12 cellular contexts compared by ENCODE assay signal in genomic region chr3:100403956-100404548, GRCh38. TPM values are rescaled to one million over a fixed set of nuclear protein-coding genes. Genes with fewer than 3 reads are reported as not detected.
DNase-seq lines count a peak whose midpoint lies in the region; ATAC-seq and TF ChIP-seq lines count a peak whose summit lies in the region.
"Had no signal": no experiment of that assay in that cellular context is flagged by ENCODE, and none has a peak within 500 bp of the region (broad histone marks: within the 10 kb centered on the region; RNA-seq: fewer than 3 reads in every experiment).

No MANE protein-coding gene starts in this region.

- no peaks in the 10 kb centered on the region for H3K36me3 ChIP-seq in ectodermal cell (ENCODE audit: control insufficient read depth, insufficient read depth, low read length)

- 100% methylated on average over 1 of the region's 1 CpG for WGBS in ectodermal cell, 2 experiments

- DNase-seq in GM12864 (ENCODE audit: low read depth) (no peak), M059J (ENCODE audit: low read depth) (peak; percentile 9), neural crest cell (ENCODE audit: low read depth, low spot score) (no peak), DMS153 treated with DMSO at 0.1 percent for 48 hours (lab: John Stamatoyannopoulos, UW; ENCODE audit: unreplicated experiment) (no peak), DMS114 treated with DMSO at 0.1 percent for 48 hours (lab: John Stamatoyannopoulos, UW; ENCODE audit: unreplicated experiment) (no peak), cerebellar cortex (ENCODE audit: low spot score) (no peak)
- DNase-seq: EL, NCI-H524 treated with DMSO at 0.1 percent for 48 hours, T-cell had no signal

- H3K27me3 ChIP-seq in ectodermal cell (ENCODE audit: control insufficient read depth, insufficient read depth, low read length, poor library complexity, severe bottlenecking): no peaks in the 10 kb centered on the region
- H3K27me3 ChIP-seq: body of pancreas had no signal

- H3K9me3 Mint-ChIP-seq in neural crest cell: peaks cover 4% of the 10 kb centered on the region

- TF ChIP-seq CTCF in GM12864 (IDR thresholded peaks at IDR 0.05; ENCODE audit: low read depth, low read length, missing control alignments): no peak
- no peak for TF ChIP-seq CTCF in neural crest cell (conservative IDR thresholded peaks at IDR 0.05)

- H3K27ac ChIP-seq in ectodermal cell (ENCODE audit: insufficient read depth, low read depth, low read length, poor library complexity, severe bottlenecking): no peak overlapping the region
- H3K27ac ChIP-seq: body of pancreas had no signal

- no peaks in the 10 kb centered on the region for H3K27me3 Mint-ChIP-seq in neural crest cell (ENCODE audit: low read depth)
- H3K27me3 Mint-ChIP-seq: T-cell had no signal

- no peak for ATAC-seq in HG03342 (IDR thresholded peaks at IDR 0.05; ENCODE audit: unreplicated experiment)
- ATAC-seq: body of pancreas, T-cell had no signal

- H3K4me1 ChIP-seq in ectodermal cell (ENCODE audit: control insufficient read depth, insufficient read depth, low read length): peaks cover 12% of the 10 kb centered on the region

- no peak overlapping the region for H3K27ac Mint-ChIP-seq in neural crest cell (ENCODE audit: unreplicated experiment)
- H3K27ac Mint-ChIP-seq: T-cell had no signal

- peak overlapping the region; percentile 99; the same call in 1 of the 2 replicates for H3K4me3 ChIP-seq in GM12864 (ENCODE audit: low read depth, low read length)
- peak overlapping the region; percentile 87 for H3K4me3 ChIP-seq in ectodermal cell (ENCODE audit: insufficient read depth, low read depth, low read length)

- H3K4me3 Mint-ChIP-seq in neural crest cell: peak overlapping the region; percentile 96

- peaks cover 20% of the 10 kb centered on the region for H3K36me3 Mint-ChIP-seq in neural crest cell (ENCODE audit: low read depth)

- no peaks in the 10 kb centered on the region for H3K9me3 ChIP-seq in ectodermal cell (ENCODE audit: control insufficient read depth, low read length)
- H3K9me3 ChIP-seq: body of pancreas had no signal

- peaks cover 48% of the 10 kb centered on the region for H3K4me1 Mint-ChIP-seq in neural crest cell

RNA-seq across cellular contexts. Expression of gene LNP1, which starts 2.7 kb away (rescaled TPM):
- total RNA-seq in M059J (2014; rRNA removed; shearing (Covaris generic)): 7.1 and 11.2 TPM in 2 replicates
- 13.4 TPM for polyA plus RNA-seq in ectodermal cell (2013, experiment 1 of 4)
- 11.6 TPM for polyA plus RNA-seq in ectodermal cell (2013, experiment 2 of 4)
- 11.9 TPM for polyA plus RNA-seq in ectodermal cell (2013, experiment 3 of 4)
- polyA plus RNA-seq in ectodermal cell (2013, experiment 4 of 4): 11.4 TPM
- total RNA-seq in neural crest cell: 6.9 TPM in 2 replicates

RNA-seq across cellular contexts. Expression of gene TOMM70, which starts 3.2 kb away (rescaled TPM):
- total RNA-seq in M059J (2014; rRNA removed; shearing (Covaris generic)): 59.3 and 92.9 TPM in 2 replicates
- polyA plus RNA-seq in ectodermal cell (2013, experiment 1 of 4): 43.1 TPM
- polyA plus RNA-seq in ectodermal cell (2013, experiment 2 of 4): 42.9 TPM
- 33.8 TPM for polyA plus RNA-seq in ectodermal cell (2013, experiment 3 of 4)
- 36.4 TPM for polyA plus RNA-seq in ectodermal cell (2013, experiment 4 of 4)
- total RNA-seq in neural crest cell: 46.1 and 48.2 TPM in 2 replicates
